In genomic region chr11:10602945-10603344, GRCh38 we compare ENCODE assay signal across 19 cellular contexts.
"Had no signal": no experiment of that assay in that cellular context is flagged by ENCODE, and none has a peak within 500 bp of the region (broad histone marks: within the 10 kb centered on the region; RNA-seq: fewer than 3 reads in every experiment).

No MANE protein-coding gene starts in this region.

- H3K27ac ChIP-seq: brain microvascular endothelial cell, upper lobe of right lung had no signal

- H3K27me3 Mint-ChIP-seq: activated naive CD8-positive, alpha-beta T cell treated with anti-CD3 and anti-CD28 coated beads, Interleukin-2, amount 50 U/mL, for 24 hours had no signal

- H3K27me3 ChIP-seq: brain microvascular endothelial cell, hepatocyte, upper lobe of right lung had no signal

- H2AFZ ChIP-seq: hepatocyte had no signal

- H3K4me3 Mint-ChIP-seq: activated CD8-positive, alpha-beta T cell treated with anti-CD3 and anti-CD28 coated beads for 36 hours; activated naive CD4-positive, alpha-beta T cell treated with anti-CD3 and anti-CD28 coated beads for 36 hours; activated naive CD8-positive, alpha-beta T cell treated with anti-CD3 and anti-CD28 coated beads, Interleukin-2, amount 50 U/mL, for 24 hours; natural killer cell treated with Interleukin-12 subunit alpha and Interleukin-12 subunit beta and Interleukin-15 and Interleukin-18, amount 100 ng/mL, for 72 hours; stimulated activated naive CD8-positive, alpha-beta T cell treated with anti-CD3 and anti-CD28 coated beads, Interleukin-15, Interleukin-2, amounts not matched to agents 100 ng/mL and 50 ng/mL, for 24 hours had no signal

- H3K9me3 ChIP-seq: upper lobe of right lung had no signal

- H3K36me3 Mint-ChIP-seq: natural killer cell treated with Interleukin-12 subunit alpha and Interleukin-12 subunit beta and Interleukin-15 and Interleukin-18, amount 100 ng/mL, for 72 hours had no signal

- H3K36me3 ChIP-seq: brain microvascular endothelial cell, upper lobe of right lung had no signal

- H3K4me2 ChIP-seq: hepatocyte had no signal

- H3K27ac Mint-ChIP-seq: activated CD8-positive, alpha-beta T cell treated with anti-CD3 and anti-CD28 coated beads for 36 hours; activated naive CD4-positive, alpha-beta T cell treated with anti-CD3 and anti-CD28 coated beads for 36 hours; activated naive CD8-positive, alpha-beta T cell treated with anti-CD3 and anti-CD28 coated beads, Interleukin-2, amount 50 U/mL, for 24 hours; natural killer cell treated with Interleukin-12 subunit alpha and Interleukin-12 subunit beta and Interleukin-15 and Interleukin-18, amount 100 ng/mL, for 72 hours; stimulated activated naive CD8-positive, alpha-beta T cell treated with anti-CD3 and anti-CD28 coated beads, Interleukin-15, Interleukin-2, amounts not matched to agents 100 ng/mL and 50 ng/mL, for 24 hours had no signal

- DNase-seq: activated CD4-positive, alpha-beta T cell treated with anti-CD3 and anti-CD28 coated beads for 48 hours; activated CD4-positive, CD25-positive, alpha-beta regulatory T cell; activated CD8-positive, alpha-beta T cell treated with anti-CD3 and anti-CD28 coated beads for 36 hours; activated naive CD4-positive, alpha-beta T cell treated with anti-CD3 and anti-CD28 coated beads for 36 hours; activated naive CD8-positive, alpha-beta T cell treated with anti-CD3 and anti-CD28 coated beads, Interleukin-2, amount 50 U/mL, for 24 hours; activated T-cell treated with anti-CD3 and anti-CD28 coated beads, Interleukin-2, amount 50 U/mL, for 1 hour; anterior cingulate cortex; brain microvascular endothelial cell; effector memory CD4-positive, alpha-beta T cell; left cardiac atrium; occipital lobe; stimulated activated CD4-positive, alpha-beta T cell treated with anti-CD3 and anti-CD28 coated beads, Interleukin-12 subunit alpha, Interleukin-12 subunit beta, amount 100 ng/mL, for 4 hours; stimulated activated CD4-positive, alpha-beta T cell treated with anti-CD3 and anti-CD28 coated beads, Interleukin-1b, Interleukin-23, amount 100 ng/mL, for 48 hours; T-helper 1 cell; T-helper 9 cell; upper lobe of right lung had no signal

- H3K4me3 ChIP-seq: hepatocyte, upper lobe of right lung had no signal

- H3K9me3 Mint-ChIP-seq: activated CD8-positive, alpha-beta T cell treated with anti-CD3 and anti-CD28 coated beads for 36 hours; activated naive CD4-positive, alpha-beta T cell treated with anti-CD3 and anti-CD28 coated beads for 36 hours; activated naive CD8-positive, alpha-beta T cell treated with anti-CD3 and anti-CD28 coated beads, Interleukin-2, amount 50 U/mL, for 24 hours; natural killer cell treated with Interleukin-12 subunit alpha and Interleukin-12 subunit beta and Interleukin-15 and Interleukin-18, amount 100 ng/mL, for 72 hours; stimulated activated naive CD8-positive, alpha-beta T cell treated with anti-CD3 and anti-CD28 coated beads, Interleukin-15, Interleukin-2, amounts not matched to agents 100 ng/mL and 50 ng/mL, for 24 hours had no signal
